ENCODE assay signal across 1 cellular context in the genomic region with DNA sequence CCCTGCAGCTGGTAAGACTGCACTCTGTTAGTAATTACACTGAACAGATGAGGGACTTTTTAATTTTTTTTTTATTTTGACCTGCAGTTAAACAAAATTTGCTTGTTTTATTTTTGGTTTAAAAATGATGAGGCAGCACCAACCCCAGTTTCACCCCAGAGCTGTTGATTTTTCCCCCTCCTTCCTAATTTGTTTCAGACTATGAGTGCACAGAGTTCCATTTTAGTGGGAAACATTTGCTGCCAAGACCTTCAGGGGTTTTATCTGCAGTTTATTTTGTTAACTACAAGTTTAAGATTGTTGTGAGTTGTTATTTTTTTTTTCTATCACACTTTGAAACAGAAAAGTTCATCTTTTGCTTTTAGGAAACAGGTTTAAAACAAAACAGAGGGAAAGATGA.
TF ChIP-seq lines count a peak whose summit lies in the region.

No MANE protein-coding gene starts in this region.

TF ChIP-seq in GM23338, 12 proteins besides CTCF, POLR2A, EP300 and RAD21 (continued from another document):
- TF ChIP-seq, protein P1, sequence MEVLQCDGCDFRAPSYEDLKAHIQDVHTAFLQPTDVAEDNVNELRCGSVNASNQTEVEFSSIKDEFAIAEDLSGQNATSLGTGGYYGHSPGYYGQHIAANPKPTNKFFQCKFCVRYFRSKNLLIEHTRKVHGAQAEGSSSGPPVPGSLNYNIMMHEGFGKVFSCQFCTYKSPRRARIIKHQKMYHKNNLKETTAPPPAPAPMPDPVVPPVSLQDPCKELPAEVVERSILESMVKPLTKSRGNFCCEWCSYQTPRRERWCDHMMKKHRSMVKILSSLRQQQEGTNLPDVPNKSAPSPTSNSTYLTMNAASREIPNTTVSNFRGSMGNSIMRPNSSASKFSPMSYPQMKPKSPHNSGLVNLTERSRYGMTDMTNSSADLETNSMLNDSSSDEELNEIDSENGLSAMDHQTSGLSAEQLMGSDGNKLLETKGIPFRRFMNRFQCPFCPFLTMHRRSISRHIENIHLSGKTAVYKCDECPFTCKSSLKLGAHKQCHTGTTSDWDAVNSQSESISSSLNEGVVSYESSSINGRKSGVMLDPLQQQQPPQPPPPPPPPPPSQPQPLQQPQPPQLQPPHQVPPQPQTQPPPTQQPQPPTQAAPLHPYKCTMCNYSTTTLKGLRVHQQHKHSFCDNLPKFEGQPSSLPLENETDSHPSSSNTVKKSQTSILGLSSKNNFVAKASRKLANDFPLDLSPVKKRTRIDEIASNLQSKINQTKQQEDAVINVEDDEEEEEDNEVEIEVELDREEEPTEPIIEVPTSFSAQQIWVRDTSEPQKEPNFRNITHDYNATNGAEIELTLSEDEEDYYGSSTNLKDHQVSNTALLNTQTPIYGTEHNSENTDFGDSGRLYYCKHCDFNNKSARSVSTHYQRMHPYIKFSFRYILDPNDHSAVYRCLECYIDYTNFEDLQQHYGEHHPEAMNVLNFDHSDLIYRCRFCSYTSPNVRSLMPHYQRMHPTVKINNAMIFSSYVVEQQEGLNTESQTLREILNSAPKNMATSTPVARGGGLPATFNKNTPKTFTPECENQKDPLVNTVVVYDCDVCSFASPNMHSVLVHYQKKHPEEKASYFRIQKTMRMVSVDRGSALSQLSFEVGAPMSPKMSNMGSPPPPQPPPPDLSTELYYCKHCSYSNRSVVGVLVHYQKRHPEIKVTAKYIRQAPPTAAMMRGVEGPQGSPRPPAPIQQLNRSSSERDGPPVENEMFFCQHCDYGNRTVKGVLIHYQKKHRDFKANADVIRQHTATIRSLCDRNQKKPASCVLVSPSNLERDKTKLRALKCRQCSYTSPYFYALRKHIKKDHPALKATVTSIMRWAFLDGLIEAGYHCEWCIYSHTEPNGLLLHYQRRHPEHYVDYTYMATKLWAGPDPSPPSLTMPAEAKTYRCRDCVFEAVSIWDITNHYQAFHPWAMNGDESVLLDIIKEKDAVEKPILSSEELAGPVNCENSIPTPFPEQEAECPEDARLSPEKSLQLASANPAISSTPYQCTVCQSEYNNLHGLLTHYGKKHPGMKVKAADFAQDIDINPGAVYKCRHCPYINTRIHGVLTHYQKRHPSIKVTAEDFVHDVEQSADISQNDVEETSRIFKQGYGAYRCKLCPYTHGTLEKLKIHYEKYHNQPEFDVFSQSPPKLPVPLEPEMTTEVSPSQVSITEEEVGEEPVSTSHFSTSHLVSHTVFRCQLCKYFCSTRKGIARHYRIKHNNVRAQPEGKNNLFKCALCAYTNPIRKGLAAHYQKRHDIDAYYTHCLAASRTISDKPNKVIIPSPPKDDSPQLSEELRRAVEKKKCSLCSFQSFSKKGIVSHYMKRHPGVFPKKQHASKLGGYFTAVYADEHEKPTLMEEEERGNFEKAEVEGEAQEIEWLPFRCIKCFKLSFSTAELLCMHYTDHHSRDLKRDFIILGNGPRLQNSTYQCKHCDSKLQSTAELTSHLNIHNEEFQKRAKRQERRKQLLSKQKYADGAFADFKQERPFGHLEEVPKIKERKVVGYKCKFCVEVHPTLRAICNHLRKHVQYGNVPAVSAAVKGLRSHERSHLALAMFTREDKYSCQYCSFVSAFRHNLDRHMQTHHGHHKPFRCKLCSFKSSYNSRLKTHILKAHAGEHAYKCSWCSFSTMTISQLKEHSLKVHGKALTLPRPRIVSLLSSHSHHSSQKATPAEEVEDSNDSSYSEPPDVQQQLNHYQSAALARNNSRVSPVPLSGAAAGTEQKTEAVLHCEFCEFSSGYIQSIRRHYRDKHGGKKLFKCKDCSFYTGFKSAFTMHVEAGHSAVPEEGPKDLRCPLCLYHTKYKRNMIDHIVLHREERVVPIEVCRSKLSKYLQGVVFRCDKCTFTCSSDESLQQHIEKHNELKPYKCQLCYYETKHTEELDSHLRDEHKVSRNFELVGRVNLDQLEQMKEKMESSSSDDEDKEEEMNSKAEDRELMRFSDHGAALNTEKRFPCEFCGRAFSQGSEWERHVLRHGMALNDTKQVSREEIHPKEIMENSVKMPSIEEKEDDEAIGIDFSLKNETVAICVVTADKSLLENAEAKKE (CRISPR knock-in tag; IDR thresholded peaks at IDR 0.05) = no peak
- TF ChIP-seq CREB1 (CRISPR knock-in tag; IDR thresholded peaks at IDR 0.05; ENCODE audit: low read depth) (no peak), NANOG (IDR thresholded peaks at IDR 0.05; ENCODE audit: borderline replicate concordance) (no peak), EZH2phosphoT487 (IDR thresholded peaks at IDR 0.05; ENCODE audit: unreplicated experiment) (no peak)
